2 cellular contexts compared by ENCODE assay signal in genomic region chr14:73728106-73729014, GRCh38.
TF ChIP-seq lines count a peak whose summit lies in the region.

No MANE protein-coding gene starts in this region.

TF ChIP-seq in HEK293T, 16 proteins besides CTCF, POLR2A, EP300 and RAD21 (continued from another document):
- TF ChIP-seq PKNOX1 (IDR thresholded peaks at IDR 0.05): no peak
- TF ChIP-seq SUZ12 (IDR thresholded peaks at IDR 0.05): no peak
- no peak for TF ChIP-seq NFRKB (IDR thresholded peaks at IDR 0.05)
- no peak for TF ChIP-seq SP1 (IDR thresholded peaks at IDR 0.05)
- TF ChIP-seq TARDBP (IDR thresholded peaks at IDR 0.05): no peak
- TF ChIP-seq LEF1 (IDR thresholded peaks at IDR 0.05; ENCODE audit: borderline replicate concordance): no peak
- no peak for TF ChIP-seq L3MBTL2 (conservative IDR thresholded peaks at IDR 0.05)
- TF ChIP-seq ARNT (IDR thresholded peaks at IDR 0.05): no peak
- no peak for TF ChIP-seq FOXA1 (IDR thresholded peaks at IDR 0.05)
- no peak for TF ChIP-seq ZNF384 (IDR thresholded peaks at IDR 0.05)
- TF ChIP-seq CTBP1 (IDR thresholded peaks at IDR 0.05; ENCODE audit: borderline replicate concordance): no peak
- no peak for TF ChIP-seq BHLHE40 (IDR thresholded peaks at IDR 0.05; ENCODE audit: borderline replicate concordance)

TF ChIP-seq in HepG2, 621 proteins besides CTCF, POLR2A, EP300 and RAD21 (continued from another document and continues in another):
- TF ChIP-seq PBX3 (CRISPR knock-in tag; IDR thresholded peaks at IDR 0.05; ENCODE audit: borderline replicate concordance) (no peak), RARA (CRISPR knock-in tag; IDR thresholded peaks at IDR 0.05) (peak; percentile 28; the same call in 1 of the 2 replicates), ZNF691 (CRISPR knock-in tag; IDR thresholded peaks at IDR 0.05; ENCODE audit: borderline replicate concordance, low read depth) (0 out of 2 replicates have a peak, but pooled peaks have one; percentile 43), ESRRA (CRISPR knock-in tag; IDR thresholded peaks at IDR 0.05; ENCODE audit: low read depth) (0 out of 2 replicates have a peak, but pooled peaks have one; percentile 46), LRRFIP1 (CRISPR knock-in tag; conservative IDR thresholded peaks at IDR 0.05) (no peak), ZNF407 (CRISPR knock-in tag; IDR thresholded peaks at IDR 0.05; ENCODE audit: not compliant biosample characterization) (no peak), ZNF788 (CRISPR knock-in tag; IDR thresholded peaks at IDR 0.05; ENCODE audit: borderline replicate concordance) (peak; percentile 18; the same call in 1 of the 2 replicates), NR2F1 (CRISPR knock-in tag; IDR thresholded peaks at IDR 0.05) (peak; percentile 81 to 89), PPARG (CRISPR knock-in tag; conservative IDR thresholded peaks at IDR 0.05) (peak; percentile 85), NR2F6 (IDR thresholded peaks at IDR 0.05) (peak; percentile 96), NR2F6 (CRISPR knock-in tag; IDR thresholded peaks at IDR 0.05) (peak; percentile 95), ZNF329 (CRISPR knock-in tag; IDR thresholded peaks at IDR 0.05; ENCODE audit: low read depth) (no peak), XRCC5 (optimal IDR thresholded peaks at IDR 0.05; ENCODE audit: low read length) (peak; percentile 45), PATZ1 (CRISPR knock-in tag; IDR thresholded peaks at IDR 0.05) (no peak), RNF2 (conservative IDR thresholded peaks at IDR 0.05; ENCODE audit: low read depth) (no peak), MED1 (CRISPR knock-in tag; IDR thresholded peaks at IDR 0.05) (peak; percentile 28; the same call in 1 of the 2 replicates), E2F2 (CRISPR knock-in tag; IDR thresholded peaks at IDR 0.05; ENCODE audit: borderline replicate concordance) (no peak), NBN (conservative IDR thresholded peaks at IDR 0.05) (no peak), NR3C1 (CRISPR knock-in tag; IDR thresholded peaks at IDR 0.05) (no peak), ARID4A (CRISPR knock-in tag; IDR thresholded peaks at IDR 0.05; ENCODE audit: borderline replicate concordance) (peak; percentile 54; the same call in 1 of the 2 replicates), DR1 (CRISPR knock-in tag; IDR thresholded peaks at IDR 0.05) (no peak), HMGXB4 (CRISPR knock-in tag; IDR thresholded peaks at IDR 0.05; ENCODE audit: borderline replicate concordance in 1 of 2, low read depth in 1 of 2) (peak; percentile 51 to 59; a peak in 2 of 4 replicates), ELF3 (CRISPR knock-in tag; IDR thresholded peaks at IDR 0.05) (peak; percentile 30; the same call in 1 of the 2 replicates), SMAD9 (CRISPR knock-in tag; IDR thresholded peaks at IDR 0.05) (no peak), ZNF780A (CRISPR knock-in tag; IDR thresholded peaks at IDR 0.05) (no peak), SMC3 (IDR thresholded peaks at IDR 0.05; ENCODE audit: low read length) (peak; percentile 97), HNF4G (IDR thresholded peaks at IDR 0.05; ENCODE audit: borderline replicate concordance, low read depth, low read length) (peak; percentile 50; the same call in 1 of the 2 replicates), HNF4G (CRISPR knock-in tag; IDR thresholded peaks at IDR 0.05; ENCODE audit: borderline replicate concordance, low read depth) (no peak), SALL1 (CRISPR knock-in tag; IDR thresholded peaks at IDR 0.05) (peak; percentile 43), SRSF9 (IDR thresholded peaks at IDR 0.05; ENCODE audit: borderline replicate concordance, insufficient read depth, low read depth, low read length, poor library complexity, severe bottlenecking) (no peak), NR2C2 (CRISPR knock-in tag; IDR thresholded peaks at IDR 0.05; ENCODE audit: borderline replicate concordance) (peak; percentile 44; the same call in 1 of the 2 replicates)
